In the genomic region with DNA sequence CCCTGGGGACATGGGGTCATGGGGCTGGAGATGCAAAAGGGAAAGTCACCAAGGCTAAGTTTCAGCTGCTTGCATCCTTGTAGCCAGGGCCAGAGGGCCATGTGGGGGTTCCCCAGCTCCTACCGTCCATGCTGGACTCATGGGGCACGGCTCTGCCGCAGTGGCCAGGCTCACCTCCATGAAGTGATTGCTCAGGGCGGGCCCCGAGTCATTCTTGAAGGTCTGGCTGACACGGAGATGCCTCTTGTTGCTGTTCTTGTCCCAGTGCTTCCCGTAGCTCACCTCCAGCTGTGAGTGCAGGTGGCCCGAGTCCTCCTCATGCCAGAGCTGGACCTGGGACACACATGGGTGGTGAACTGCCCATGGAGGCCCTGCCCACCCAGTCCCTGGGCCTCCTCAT, we compare ENCODE assay signal across 23 cellular contexts.
"Had no signal": no experiment of that assay in that cellular context is flagged by ENCODE, and none has a peak within 500 bp of the region (broad histone marks: within the 10 kb centered on the region; RNA-seq: fewer than 3 reads in every experiment).

No MANE protein-coding gene starts in this region.

- DNase-seq: dermis blood vessel endothelial cell; effector memory CD4-positive, alpha-beta T cell; foreskin keratinocyte; kidney; natural killer cell; stimulated activated CD4-positive, alpha-beta T cell treated with anti-CD3 and anti-CD28 coated beads, Interleukin-15, amount 100 ng/mL, for 24 hours; stimulated activated CD4-positive, alpha-beta T cell treated with anti-CD3 and anti-CD28 coated beads, Interleukin-2, amount 100 ng/mL, for 48 hours; stimulated activated naive B cell treated with anti-CD40 and anti-IgM and Interleukin-4, amounts not matched to agents 10 μg/mL and 1 μg/mL and 100 μg/mL, for 72 hours; upper lobe of left lung; uterus had no signal

- H2AFZ ChIP-seq: hepatocyte, parathyroid adenoma had no signal

- H3K4me1 ChIP-seq: esophagus muscularis mucosa, foreskin keratinocyte, gastroesophageal sphincter, heart left ventricle, parathyroid adenoma, prostate gland, tibial nerve, upper lobe of left lung, uterus had no signal

- H3K36me3 ChIP-seq: esophagus muscularis mucosa, gastroesophageal sphincter, heart left ventricle, prostate gland, thoracic aorta, upper lobe of left lung, uterus had no signal

- H3K4me3 ChIP-seq: coronary artery, esophagus muscularis mucosa, gastroesophageal sphincter, heart left ventricle, hepatocyte, lung, prostate gland, skin epidermis, thoracic aorta, tibial nerve, upper lobe of left lung, uterus had no signal

- ATAC-seq: foreskin keratinocyte; gastroesophageal sphincter; heart left ventricle; left lobe of liver; natural killer cell; stimulated activated naive B cell treated with anti-CD40 and anti-IgM and Interleukin-4, amounts not matched to agents 10 μg/mL and 1 μg/mL and 100 μg/mL, for 72 hours had no signal

- H3K9ac ChIP-seq: parathyroid adenoma had no signal

- H3K9me3 ChIP-seq: esophagus muscularis mucosa, gastroesophageal sphincter, heart left ventricle, neutrophil, prostate gland, thoracic aorta, tibial nerve, upper lobe of left lung, uterus had no signal

- H3K27me3 ChIP-seq: esophagus muscularis mucosa, gastroesophageal sphincter, heart left ventricle, hepatocyte, neutrophil, tibial nerve, upper lobe of left lung, uterus had no signal

- H3K79me2 ChIP-seq: hepatocyte, parathyroid adenoma had no signal

- H3K27ac ChIP-seq: coronary artery, esophagus muscularis mucosa, foreskin keratinocyte, gastroesophageal sphincter, heart left ventricle, hepatocyte, neutrophil, parathyroid adenoma, prostate gland, skin epidermis, thoracic aorta, tibial nerve, upper lobe of left lung, uterus had no signal

- H3K4me2 ChIP-seq: hepatocyte had no signal
